Comparison of ENCODE assay signal across 9 cellular contexts in genomic region chr5:164504141-164504772, GRCh38.
DNase-seq lines count a peak whose midpoint lies in the region; ATAC-seq and TF ChIP-seq lines count a peak whose summit lies in the region.
"Had no signal": no experiment of that assay in that cellular context is flagged by ENCODE, and none has a peak within 500 bp of the region (broad histone marks: within the 10 kb centered on the region; RNA-seq: fewer than 3 reads in every experiment).

No MANE protein-coding gene starts in this region.

- H2BK5ac ChIP-seq in trophoblast cell (ENCODE audit: low read depth, low read length, poor library complexity) = no peak overlapping the region

- no peak overlapping the region for H3K18ac ChIP-seq in trophoblast cell (ENCODE audit: low read length)

- no peaks in the 10 kb centered on the region for H3F3A ChIP-seq in GM23248 (ENCODE audit: insufficient read depth)

- H3K9me3 ChIP-seq in cardiac muscle cell (ENCODE audit: low read depth) (no peaks in the 10 kb centered on the region), GM23248 (ENCODE audit: low read depth) (no peaks in the 10 kb centered on the region), trophoblast cell (ENCODE audit: insufficient read depth, low read depth, low read length) (no peaks in the 10 kb centered on the region)

- no peak overlapping the region for H3K14ac ChIP-seq in trophoblast cell (ENCODE audit: low read length)

- 13 to 14% methylated on average over 7 of the region's 7 CpGs for WGBS in GM23248 (ENCODE audit: low coverage in 1 of 2, low lambda C conversion rate in 2 of 2, missing lambda C conversion rate in 2 of 2), 2 experiments
- no CpG with 5 or more reads among the region's 7 CpGs for WGBS in trophoblast cell (ENCODE audit: extremely low coverage, insufficient coverage, insufficient read length)

- no peak overlapping the region for H2BK12ac ChIP-seq in trophoblast cell (ENCODE audit: low read length)

- H4K12ac ChIP-seq in trophoblast cell (ENCODE audit: low read depth, low read length) = no peak overlapping the region

- H3K4me1 ChIP-seq in cardiac muscle cell (ENCODE audit: low read depth) (no peaks in the 10 kb centered on the region), GM23248 (ENCODE audit: insufficient read depth) (no peaks in the 10 kb centered on the region), trophoblast cell (ENCODE audit: control insufficient read depth in 1 of 2, insufficient read depth in 2 of 2, low read length in 2 of 2) (no peaks in the 10 kb centered on the region)

- no peak overlapping the region for H3K4ac ChIP-seq in trophoblast cell (ENCODE audit: low read depth, low read length)

- H3K27me3 ChIP-seq in cardiac muscle cell (no peaks in the 10 kb centered on the region), GM23248 (replicated peaks; ENCODE audit: insufficient read depth) (no peaks in the 10 kb centered on the region), trophoblast cell (ENCODE audit: insufficient read depth, low read length) (no peaks in the 10 kb centered on the region)

- in situ Hi-C loops in GM23248 (cut with MboI) = loop anchor here (10.0 kb wide), 2 partner anchors 809 to 939 kb away; no protein-coding TSS in a partner anchor

- H3K27ac ChIP-seq in cardiac muscle cell (no peak overlapping the region), GM23248 (no peak overlapping the region), trophoblast cell (ENCODE audit: low read depth, low read length) (no peak overlapping the region)
- H3K27ac ChIP-seq: epithelial cell of prostate had no signal

- H4K20me1 ChIP-seq in GM23248 (ENCODE audit: insufficient read depth) = no peaks in the 10 kb centered on the region

- TF ChIP-seq CTCF in cardiac muscle cell (IDR thresholded peaks at IDR 0.05; ENCODE audit: low read depth, low read length) (peak; percentile 83), fibroblast of the aortic adventitia (IDR thresholded peaks at IDR 0.05; ENCODE audit: insufficient read depth, low read length) (peak; percentile 80)

- H3K9me2 ChIP-seq in GM23248 (ENCODE audit: insufficient read depth) = no peaks in the 10 kb centered on the region

- H3K79me1 ChIP-seq in trophoblast cell (ENCODE audit: low read length) = no peaks in the 10 kb centered on the region

- intact Hi-C loops in left cardiac atrium (cut with DNase I) = loop anchor here (2.0 to 10.0 kb wide), 4 partner anchors 459 to 939 kb away; no protein-coding TSS in a partner anchor

- no peak overlapping the region for H3K9ac ChIP-seq in GM23248
- H3K9ac ChIP-seq in trophoblast cell (ENCODE audit: low read length) = no peak overlapping the region

- H4K8ac ChIP-seq in trophoblast cell (ENCODE audit: low read depth, low read length) = no peak overlapping the region

- ATAC-seq in left cardiac atrium = no peak

- peak overlapping the region; percentile 54 for H2AFZ ChIP-seq in GM23248
- no peak overlapping the region for H2AFZ ChIP-seq in trophoblast cell (ENCODE audit: insufficient read depth, low read length, poor library complexity)

- DNase-seq in cardiac muscle cell (ENCODE audit: low read depth in 1 of 2, low spot score in 1 of 2) (peak; percentile 70 to 80), left cardiac atrium (no peak), GM23248 (peak; percentile 62), LoVo (ENCODE audit: low spot score) (peak; percentile 62), SW480 (ENCODE audit: low spot score) (peak; percentile 59), fibroblast of the aortic adventitia (ENCODE audit: low read depth) (peak; percentile 88), trophoblast cell (peak; percentile 47 to 77), DMS79 treated with DMSO at 0.1 percent for 48 hours (lab: John Stamatoyannopoulos, UW) (no peak)

- H3K79me2 ChIP-seq in GM23248 (ENCODE audit: insufficient read depth) = no peaks in the 10 kb centered on the region
- H3K79me2 ChIP-seq in trophoblast cell (ENCODE audit: control insufficient read depth, insufficient read depth, low read length, poor library complexity) = no peaks in the 10 kb centered on the region

- H2AK5ac ChIP-seq in trophoblast cell (ENCODE audit: low read length) = no peak overlapping the region

- no peak overlapping the region for H4K91ac ChIP-seq in trophoblast cell (ENCODE audit: low read depth, low read length)

- H3K4me2 ChIP-seq in GM23248 (ENCODE audit: unreplicated experiment) = peak overlapping the region; percentile 45
- H3K4me2 ChIP-seq in trophoblast cell (ENCODE audit: low read length) = no peak overlapping the region

- no peak overlapping the region for H2BK120ac ChIP-seq in trophoblast cell (ENCODE audit: insufficient read depth, low read length, poor library complexity)

- H3K36me3 ChIP-seq in cardiac muscle cell (no peaks in the 10 kb centered on the region), GM23248 (ENCODE audit: low read depth) (no peaks in the 10 kb centered on the region), trophoblast cell (ENCODE audit: control insufficient read depth in 1 of 2, insufficient read depth in 2 of 2, low read length in 2 of 2) (no peaks in the 10 kb centered on the region)

- H3K4me3 ChIP-seq in cardiac muscle cell (no peak overlapping the region), GM23248 (peak overlapping the region; percentile 38), fibroblast of the aortic adventitia (ENCODE audit: low read depth, low read length) (no peak overlapping the region), trophoblast cell (ENCODE audit: low read depth, low read length) (no peak overlapping the region)

- no peak overlapping the region for H3K23ac ChIP-seq in trophoblast cell (ENCODE audit: low read length)

Comparison
In these comparisons a context has a peak if more than half of its experiments do, and no peak if none do; other contexts are left out.
1. DNase-seq: peak in cardiac muscle cell (2 of 2), GM23248 (single experiment), LoVo (single experiment), SW480 (single experiment), fibroblast of the aortic adventitia (single experiment) and trophoblast cell (2 of 2); none in left cardiac atrium (single experiment) and DMS79 treated with DMSO at 0.1 percent for 48 hours (single experiment).